Comparison of ENCODE assay signal across 21 cellular contexts in genomic region chr15:90067181-90067952, GRCh38. TPM values are rescaled to one million over a fixed set of nuclear protein-coding genes. Genes with fewer than 3 reads are reported as not detected.
DNase-seq lines count a peak whose midpoint lies in the region; ATAC-seq, FAIRE-seq and TF ChIP-seq lines count a peak whose summit lies in the region.
"Had no signal": no experiment of that assay in that cellular context is flagged by ENCODE, and none has a peak within 500 bp of the region (broad histone marks: within the 10 kb centered on the region; RNA-seq: fewer than 3 reads in every experiment).

No MANE protein-coding gene starts in this region.

- H3K27ac ChIP-seq in BLaER1, result peak overlapping the region; percentile 40
- H3K27ac ChIP-seq in IMR-90 (ENCODE audit: insufficient read depth, low read length), result no peak overlapping the region
- no peak overlapping the region for H3K27ac ChIP-seq in H1 (ENCODE audit: low read depth, low read length)
- H3K27ac ChIP-seq in gastrocnemius medialis, result peak overlapping the region in 3 of 4 donors; percentile 17 to 78 (median 77)
- H3K27ac ChIP-seq: C4-2B had no signal

- ATAC-seq in IMR-90 (ENCODE audit: low read depth), result no peak
- no peak for ATAC-seq in gastrocnemius medialis
- no peak for ATAC-seq in HG03457 (IDR thresholded peaks at IDR 0.05; ENCODE audit: unreplicated experiment)
- ATAC-seq: GM23338, HCT116 had no signal

- H2AFZ ChIP-seq in IMR-90 (replicated peaks; ENCODE audit: low read length, poor library complexity) (no peak overlapping the region), H1 (ENCODE audit: low read length) (no peak overlapping the region)
- H2AFZ ChIP-seq: GM23338 had no signal

- in situ Hi-C loops in IMR-90 (cut with MboI; ENCODE audit: low sequenced_read_pairs), result no loop called here
- in situ Hi-C loops in gastrocnemius medialis (cut with MboI; ENCODE audit: low sequenced_read_pairs in 4 of 4), result no loop called here

- H3K4me3 ChIP-seq in BLaER1 (no peak overlapping the region), IMR-90 (ENCODE audit: insufficient read depth, low read depth, low read length) (no peak overlapping the region), H1 (ENCODE audit: extremely low read depth in 1 of 4, insufficient read depth in 2 of 4, low read depth in 3 of 4, low read length in 4 of 4) (no peak overlapping the region), gastrocnemius medialis (no peak overlapping the region)
- H3K4me3 ChIP-seq: GM23338 had no signal

- no peak for TF ChIP-seq EP300 in H1 (IDR thresholded peaks at IDR 0.05; ENCODE audit: borderline replicate concordance in 1 of 2, low read depth in 2 of 2, low read length in 2 of 2)

- H3K23ac ChIP-seq in IMR-90 (ENCODE audit: low read depth, low read length), result no peak overlapping the region
- no peak overlapping the region for H3K23ac ChIP-seq in H1 (ENCODE audit: insufficient read length)

- H2AK9ac ChIP-seq in IMR-90 (replicated peaks; ENCODE audit: low read depth, low read length, poor library complexity), result peak overlapping the region; percentile 55

- no peak overlapping the region for H3K4ac ChIP-seq in IMR-90 (ENCODE audit: low read depth, low read length)
- no peak overlapping the region for H3K4ac ChIP-seq in H1 (replicated peaks; ENCODE audit: insufficient read length, low read depth, low read length)

- TF ChIP-seq RAD21 in IMR-90 (IDR thresholded peaks at IDR 0.05; ENCODE audit: low read length), result no peak
- no peak for TF ChIP-seq RAD21 in H1 (IDR thresholded peaks at IDR 0.05 in 1 of 2, conservative IDR thresholded peaks at IDR 0.05 in 1 of 2; ENCODE audit: low read depth in 2 of 2, low read length in 2 of 2)

- H3K36me3 ChIP-seq in BLaER1, result peaks cover 39% of the 10 kb centered on the region
- peaks cover 13% of the 10 kb centered on the region for H3K36me3 ChIP-seq in IMR-90 (ENCODE audit: control insufficient read depth, insufficient read depth, low read length)
- H3K36me3 ChIP-seq in H1 (ENCODE audit: control insufficient read depth in 2 of 4, insufficient read depth in 4 of 4, low read length in 3 of 4), result peaks cover 0 to 9% (median 1%) of the 10 kb centered on the region in 4 experiments; a peak in 2 of 8 replicates
- no peaks in the 10 kb centered on the region for H3K36me3 ChIP-seq in gastrocnemius medialis

- H3K4me3 Mint-ChIP-seq in activated T-helper 1 cell treated with anti-CD3 and anti-CD28 coated beads, Interleukin-12 subunit alpha, Interleukin-12 subunit beta, Interleukin-2, Interleukin-4 antibody, amounts not matched to agents 30 ng/mL and 10 ng/mL and 1 ng/mL, durations not matched to agents 14 hours and 24 hours and 36 hours, result no peak overlapping the region
- H3K4me3 Mint-ChIP-seq: GM23338 had no signal

- H3K27me3 ChIP-seq in BLaER1 (no peaks in the 10 kb centered on the region), IMR-90 (ENCODE audit: control insufficient read depth, insufficient read depth, low read length) (no peaks in the 10 kb centered on the region), H1 (replicated peaks in 1 of 4; ENCODE audit: control insufficient read depth in 3 of 4, extremely low read depth in 1 of 4, insufficient read depth in 3 of 4, low read length in 3 of 4) (no peaks in the 10 kb centered on the region), gastrocnemius medialis (no peaks in the 10 kb centered on the region)

- H3K4me1 ChIP-seq in BLaER1 (peaks cover 71% of the 10 kb centered on the region), IMR-90 (ENCODE audit: control insufficient read depth, insufficient read depth, low read length) (no peaks in the 10 kb centered on the region), H1 (replicated peaks in 1 of 4; ENCODE audit: control insufficient read depth in 3 of 4, insufficient read depth in 4 of 4, low read length in 3 of 4) (peaks cover 5 to 27% (median 24%) of the 10 kb centered on the region in 4 experiments), gastrocnemius medialis (peaks cover 33 to 50% of the 10 kb centered on the region in 2 donors)

- dilution Hi-C loops in IMR-90 (cut with HindIII; ENCODE audit: low sequenced_read_pairs, unreplicated experiment), result no loop called here

- H4K5ac ChIP-seq in IMR-90 (ENCODE audit: low read depth, low read length), result no peak overlapping the region
- no peak overlapping the region for H4K5ac ChIP-seq in H1 (ENCODE audit: insufficient read length, low read depth, low read length)

- no peak overlapping the region for H2BK12ac ChIP-seq in H1 (ENCODE audit: low read depth, low read length)

- H3K4me2 ChIP-seq in BLaER1, result no peak overlapping the region
- no peak overlapping the region for H3K4me2 ChIP-seq in IMR-90 (ENCODE audit: low read depth, low read length)
- H3K4me2 ChIP-seq in H1 (ENCODE audit: insufficient read depth in 1 of 2, low read depth in 2 of 2, low read length in 2 of 2), result no peak overlapping the region
- H3K4me2 ChIP-seq: GM23338, SK-N-SH had no signal

- H3K9me3 ChIP-seq in BLaER1 (no peaks in the 10 kb centered on the region), IMR-90 (ENCODE audit: control insufficient read depth, insufficient read depth, low read length) (no peaks in the 10 kb centered on the region), H1 (ENCODE audit: insufficient read depth in 2 of 2, low read depth in 1 of 2, low read length in 1 of 2) (no peaks in the 10 kb centered on the region), gastrocnemius medialis (no peaks in the 10 kb centered on the region)
- H3K9me3 ChIP-seq: SK-N-SH had no signal

- H2BK5ac ChIP-seq in IMR-90 (ENCODE audit: low read depth, low read length, poor library complexity, severe bottlenecking), result no peak overlapping the region
- H2BK5ac ChIP-seq in H1 (ENCODE audit: low read depth, low read length), result peak overlapping the region; percentile 35; the same call in 1 of the 2 replicates

- H3K56ac ChIP-seq in IMR-90 (ENCODE audit: extremely low read depth, insufficient read depth, low read length), result no peak overlapping the region
- no peak overlapping the region for H3K56ac ChIP-seq in H1 (replicated peaks; ENCODE audit: insufficient read length, low read depth, low read length)

- H2BK20ac ChIP-seq in IMR-90 (ENCODE audit: low read depth, low read length) (no peak overlapping the region), H1 (ENCODE audit: low read length) (no peak overlapping the region)

- no peaks in the 10 kb centered on the region for H3K4me1 Mint-ChIP-seq in activated T-helper 1 cell treated with anti-CD3 and anti-CD28 coated beads, Interleukin-12 subunit alpha, Interleukin-12 subunit beta, Interleukin-2, Interleukin-4 antibody, amounts not matched to agents 30 ng/mL and 10 ng/mL and 1 ng/mL, durations not matched to agents 14 hours and 24 hours and 36 hours (ENCODE audit: low read depth)

- DNase-seq in IMR-90 (no peak), H1 (ENCODE audit: low read depth in 1 of 2, low spot score in 2 of 2) (no peak), gastrocnemius medialis (no peak), AML-193 (lab: John Stamatoyannopoulos, UW) (no peak), HUDEP-2 (lab: John Stamatoyannopoulos, UW; ENCODE audit: unreplicated experiment in 76 of 76) (no peak)
- no peak for DNase-seq in activated T-helper 1 cell treated with anti-CD3 and anti-CD28 coated beads, Interleukin-12 subunit alpha, Interleukin-12 subunit beta, Interleukin-2, Interleukin-4 antibody, amounts not matched to agents 30 ng/mL and 10 ng/mL and 1 ng/mL, durations not matched to agents 14 hours and 24 hours and 36 hours (ENCODE audit: low spot score)
- DNase-seq: KG1, NCI-H1417 treated with DMSO at 0.1 percent for 48 hours, NCI-H187 treated with DMSO at 0.1 percent for 48 hours, NCI-H2227 treated with DMSO at 0.1 percent for 48 hours, NCI-H510A treated with DMSO at 0.1 percent for 48 hours, NCI-H774, SHP77 treated with DMSO at 0.1 percent for 48 hours, SK-N-SH had no signal

- CTCF ChIA-PET in IMR-90 (lab: Yijun Ruan, JAX), result no interaction called here
- CTCF ChIA-PET in H1 (lab: Charles Lee; ENCODE audit: partially characterized antibody), result interaction anchor here (0.7 to 2.2 kb wide), 7 partner anchors 9 to 169 kb away, joined by 3 to 8 read pairs (median 3); no protein-coding TSS in a partner anchor

- H3K79me2 ChIP-seq in H1 (ENCODE audit: control insufficient read depth in 1 of 2, insufficient read depth in 2 of 2, low read length in 2 of 2), result peaks cover 0 to 2% of the 10 kb centered on the region in 2 experiments; a peak in 2 of 4 replicates

- no peaks in the 10 kb centered on the region for H3K27me3 Mint-ChIP-seq in activated T-helper 1 cell treated with anti-CD3 and anti-CD28 coated beads, Interleukin-12 subunit alpha, Interleukin-12 subunit beta, Interleukin-2, Interleukin-4 antibody, amounts not matched to agents 30 ng/mL and 10 ng/mL and 1 ng/mL, durations not matched to agents 14 hours and 24 hours and 36 hours (ENCODE audit: insufficient read depth)

- H3K23me2 ChIP-seq in H1 (ENCODE audit: low read depth, low read length), result no peaks in the 10 kb centered on the region

- FAIRE-seq in H1 (lab: Jason Lieb, UNC), result no peak
- FAIRE-seq: G401.6, RCC 7860 had no signal

- 0 out of 2 replicates have a peak, but pooled peaks cover under 1% of the 10 kb centered on the region for H4K20me1 ChIP-seq in BLaER1
- peaks cover 3% of the 10 kb centered on the region; the same call in 1 of the 2 replicates for H4K20me1 ChIP-seq in IMR-90 (ENCODE audit: insufficient read depth, low read length)
- no peaks in the 10 kb centered on the region for H4K20me1 ChIP-seq in H1 (replicated peaks in 1 of 2; ENCODE audit: control insufficient read depth in 1 of 2, insufficient read depth in 2 of 2, low read length in 2 of 2)

- no peaks in the 10 kb centered on the region for H3K9me3 Mint-ChIP-seq in activated T-helper 1 cell treated with anti-CD3 and anti-CD28 coated beads, Interleukin-12 subunit alpha, Interleukin-12 subunit beta, Interleukin-2, Interleukin-4 antibody, amounts not matched to agents 30 ng/mL and 10 ng/mL and 1 ng/mL, durations not matched to agents 14 hours and 24 hours and 36 hours
- H3K9me3 Mint-ChIP-seq: GM23338 had no signal

- no peak overlapping the region for H3K18ac ChIP-seq in IMR-90 (ENCODE audit: low read depth, low read length)
- H3K18ac ChIP-seq in H1 (ENCODE audit: extremely low read depth, low read length), result no peak overlapping the region

- H3K14ac ChIP-seq in IMR-90 (replicated peaks; ENCODE audit: low read depth, low read length) (no peak overlapping the region), H1 (ENCODE audit: insufficient read length) (no peak overlapping the region)

- no peak overlapping the region for H2AK5ac ChIP-seq in IMR-90 (ENCODE audit: low read depth, low read length)
- H2AK5ac ChIP-seq in H1 (ENCODE audit: low read depth, low read length), result no peak overlapping the region

- 87% methylated on average over 14 of the region's 55 CpGs; no CpG with 5 or more reads in 1 of the 2 experiments for WGBS in IMR-90 (ENCODE audit: extremely low coverage in 2 of 2, insufficient read length in 1 of 2), 2 experiments
- WGBS in H1 (ENCODE audit: extremely low coverage in 1 of 2, insufficient coverage in 1 of 2, insufficient read length in 1 of 2, insufficient replicate concordance in 2 of 2, low coverage in 1 of 2, low lambda C conversion rate in 2 of 2, missing lambda C conversion rate in 1 of 2), 2 experiments, result 96% methylated on average over 46 of the region's 55 CpGs; no CpG with 5 or more reads in 1 of the 2 experiments

- H2BK120ac ChIP-seq in IMR-90 (ENCODE audit: low read depth, low read length) (no peak overlapping the region), H1 (replicated peaks; ENCODE audit: low read depth, low read length) (no peak overlapping the region)

- H3K9ac ChIP-seq in BLaER1 (no peak overlapping the region), IMR-90 (ENCODE audit: low read depth, low read length) (no peak overlapping the region), H1 (replicated peaks in 1 of 4; ENCODE audit: extremely low read depth in 1 of 4, low read depth in 3 of 4, low read length in 3 of 4) (no peak overlapping the region)
- H3K9ac ChIP-seq: SK-N-SH had no signal

- H4K8ac ChIP-seq in IMR-90 (ENCODE audit: low read depth in 2 of 2, low read length in 2 of 2), result no peak overlapping the region
- H4K8ac ChIP-seq in H1 (ENCODE audit: extremely low read depth, insufficient read depth, low read length), result no peak overlapping the region

- POLR2A ChIA-PET in IMR-90 (lab: Charles Lee; ENCODE audit: unreplicated experiment), result no interaction called here
- POLR2A ChIA-PET in H1 (lab: Charles Lee; ENCODE audit: partially characterized antibody), result interaction anchor here (1.1 to 1.6 kb wide), 4 partner anchors 9 to 68 kb away, joined by 3 to 7 read pairs (median 4); partner anchors contain the start of gene ZNF710

- H3K9me1 ChIP-seq in IMR-90 (ENCODE audit: insufficient read depth, low read length), result peaks cover 3% of the 10 kb centered on the region

- peaks cover under 1 to 22% of the 10 kb centered on the region in 2 experiments; a peak in 2 of 4 replicates for H3K79me1 ChIP-seq in IMR-90 (ENCODE audit: low read depth in 1 of 2, low read length in 2 of 2)
- H3K79me1 ChIP-seq in H1 (ENCODE audit: low read depth, low read length), result 0 out of 2 replicates have a peak, but pooled peaks cover 2% of the 10 kb centered on the region

- H3K36me3 Mint-ChIP-seq in activated T-helper 1 cell treated with anti-CD3 and anti-CD28 coated beads, Interleukin-12 subunit alpha, Interleukin-12 subunit beta, Interleukin-2, Interleukin-4 antibody, amounts not matched to agents 30 ng/mL and 10 ng/mL and 1 ng/mL, durations not matched to agents 14 hours and 24 hours and 36 hours (ENCODE audit: low read depth), result peaks cover 6% of the 10 kb centered on the region

- no peak for TF ChIP-seq CTCF in IMR-90 (conservative IDR thresholded peaks at IDR 0.05; ENCODE audit: low read depth, low read length)
- no peak for TF ChIP-seq CTCF in H1 (IDR thresholded peaks at IDR 0.05; ENCODE audit: control extremely low read depth in 1 of 3, insufficient read depth in 1 of 3, low read depth in 1 of 3, low read length in 3 of 3)
- no peak for TF ChIP-seq CTCF in gastrocnemius medialis (IDR thresholded peaks at IDR 0.05 in 4 of 5, conservative IDR thresholded peaks at IDR 0.05 in 1 of 5)

- intact Hi-C loops in IMR-90 (cut with micrococcal nuclease) (no loop called here), gastrocnemius medialis (cut with DNase I; ENCODE audit: low total_unique reads) (no loop called here)
- intact Hi-C loops in activated T-helper 1 cell treated with anti-CD3 and anti-CD28 coated beads, Interleukin-12 subunit alpha, Interleukin-12 subunit beta, Interleukin-2, Interleukin-4 antibody, amounts not matched to agents 30 ng/mL and 10 ng/mL and 1 ng/mL, durations not matched to agents 14 hours and 24 hours and 36 hours (cut with micrococcal nuclease), result no loop called here

- no peak for TF ChIP-seq POLR2A in IMR-90 (IDR thresholded peaks at IDR 0.05; ENCODE audit: low read depth, low read length)
- TF ChIP-seq POLR2A in H1 (IDR thresholded peaks at IDR 0.05; ENCODE audit: control extremely low read depth in 1 of 2, low read depth in 2 of 2, low read length in 2 of 2), result no peak
- no peak for TF ChIP-seq POLR2A in gastrocnemius medialis (IDR thresholded peaks at IDR 0.05)

- no peak overlapping the region for H2BK15ac ChIP-seq in IMR-90 (ENCODE audit: low read depth, low read length)
- H2BK15ac ChIP-seq in H1 (ENCODE audit: low read length), result no peak overlapping the region

- no peak overlapping the region for H3K27ac Mint-ChIP-seq in activated T-helper 1 cell treated with anti-CD3 and anti-CD28 coated beads, Interleukin-12 subunit alpha, Interleukin-12 subunit beta, Interleukin-2, Interleukin-4 antibody, amounts not matched to agents 30 ng/mL and 10 ng/mL and 1 ng/mL, durations not matched to agents 14 hours and 24 hours and 36 hours

- no TSS peak for BruUV-seq in IMR-90 (replicated peaks; lab: Mats Ljungman, UMichigan)

- H4K91ac ChIP-seq in IMR-90 (ENCODE audit: insufficient read depth, low read depth, low read length) (no peak overlapping the region), H1 (replicated peaks; ENCODE audit: insufficient read length, low read length) (no peak overlapping the region)

RNA-seq across cellular contexts. Expression of gene IDH2, which starts 34.9 kb away (rescaled TPM):
- total RNA-seq in IMR-90 (2012; rRNA removed), result 87.2 and 118 TPM in 2 replicates
- 84.2 and 84.9 TPM in 2 replicates for polyA plus RNA-seq in IMR-90 (2012; rRNA removed)
- 49.5 and 94.7 TPM in 2 replicates for polyA plus RNA-seq in IMR-90 (2012; cell fraction: cytosol; rRNA removed)
- polyA plus RNA-seq in IMR-90 (2012; cell fraction: nucleus; rRNA removed; ENCODE audit: low replicate concordance), result 37.6 and 62.1 TPM in 2 replicates
- total RNA-seq in H1 (2021; fragmentation: NEBNext Ultra II Directional; extraction: Animal tissue kit (Norgen Biotek cat#: 25700)), result 64.2 and 64.6 TPM in 2 replicates
- 79.7 and 84.6 TPM in 2 replicates for polyA plus RNA-seq in H1 (2011; rRNA removed)
- polyA plus RNA-seq in H1 (2011; cell fraction: cytosol; rRNA removed), result 83.6 TPM
- 83.9 TPM for polyA plus RNA-seq in H1 (2011; cell fraction: nucleus; rRNA removed)
- polyA plus RNA-seq in H1 (2012, experiment 1 of 2), result 57.0 to 99.4 TPM (median 81.5 TPM) in 4 replicates
- polyA plus RNA-seq in H1 (2012, experiment 2 of 2), result 63.6 TPM
- 43.8 TPM for polyA plus RNA-seq in H1 (2013, experiment 1 of 2)
- polyA plus RNA-seq in H1 (2013, experiment 2 of 2), result 40.8 TPM
- 67.3 and 74.7 TPM in 2 replicates for polyA minus RNA-seq in H1 (2011; rRNA and poly(A)+ RNA removed)
- polyA minus RNA-seq in H1 (2011; cell fraction: cytosol; rRNA and poly(A)+ RNA removed), result 43.6 TPM
- 18.6 TPM for polyA minus RNA-seq in H1 (2011; cell fraction: nucleus; rRNA and poly(A)+ RNA removed)
- total RNA-seq in gastrocnemius medialis, result 100 to 1,000 TPM; 349 to 547 (median 423) TPM
- 94.1 and 96.3 TPM in 2 replicates for total RNA-seq in activated T-helper 1 cell treated with anti-CD3 and anti-CD28 coated beads, Interleukin-12 subunit alpha, Interleukin-12 subunit beta, Interleukin-2, Interleukin-4 antibody, amounts not matched to agents 30 ng/mL and 10 ng/mL and 1 ng/mL, durations not matched to agents 14 hours and 24 hours and 36 hours

Comparison
In these comparisons a context has a peak if more than half of its experiments do, and no peak if none do; other contexts are left out.
1. H3K27ac ChIP-seq: peak in BLaER1 (single experiment) and gastrocnemius medialis (3 of 4); none in IMR-90 (single experiment) and H1 (single experiment).